1 cellular context compared by ENCODE assay signal in genomic region chr22:20116951-20117645, GRCh38.
TF ChIP-seq lines count a peak whose summit lies in the region.

A gene with protein sequence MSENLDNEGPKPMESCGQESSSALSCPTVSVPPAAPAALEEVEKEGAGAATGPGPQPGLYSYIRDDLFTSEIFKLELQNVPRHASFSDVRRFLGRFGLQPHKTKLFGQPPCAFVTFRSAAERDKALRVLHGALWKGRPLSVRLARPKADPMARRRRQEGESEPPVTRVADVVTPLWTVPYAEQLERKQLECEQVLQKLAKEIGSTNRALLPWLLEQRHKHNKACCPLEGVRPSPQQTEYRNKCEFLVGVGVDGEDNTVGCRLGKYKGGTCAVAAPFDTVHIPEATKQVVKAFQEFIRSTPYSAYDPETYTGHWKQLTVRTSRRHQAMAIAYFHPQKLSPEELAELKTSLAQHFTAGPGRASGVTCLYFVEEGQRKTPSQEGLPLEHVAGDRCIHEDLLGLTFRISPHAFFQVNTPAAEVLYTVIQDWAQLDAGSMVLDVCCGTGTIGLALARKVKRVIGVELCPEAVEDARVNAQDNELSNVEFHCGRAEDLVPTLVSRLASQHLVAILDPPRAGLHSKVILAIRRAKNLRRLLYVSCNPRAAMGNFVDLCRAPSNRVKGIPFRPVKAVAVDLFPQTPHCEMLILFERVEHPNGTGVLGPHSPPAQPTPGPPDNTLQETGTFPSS (minus strand): TSS chr22:20117226. CDS start chr22:20116906, 320 bp downstream.

TF ChIP-seq in HEK293, 187 proteins besides CTCF, POLR2A, EP300 and RAD21 (continued from another document and continues in another):
- TF ChIP-seq PRDM2 (tag by site-specific recombination; IDR thresholded peaks at IDR 0.05; ENCODE audit: borderline replicate concordance) = no peak
- TF ChIP-seq HOXA7 (CRISPR knock-in tag; IDR thresholded peaks at IDR 0.05; ENCODE audit: borderline replicate concordance) = no peak
- no peak for TF ChIP-seq ZNF248 (tag by site-specific recombination; IDR thresholded peaks at IDR 0.05)
- TF ChIP-seq ZNF624 (tag by site-specific recombination; IDR thresholded peaks at IDR 0.05) = no peak
- TF ChIP-seq ZNF776 (tag by site-specific recombination; IDR thresholded peaks at IDR 0.05; ENCODE audit: borderline replicate concordance) = no peak; the same call in 1 of the 2 replicates
- no peak for TF ChIP-seq ZNF623 (tag by site-specific recombination; IDR thresholded peaks at IDR 0.05)
- TF ChIP-seq, protein P1, sequence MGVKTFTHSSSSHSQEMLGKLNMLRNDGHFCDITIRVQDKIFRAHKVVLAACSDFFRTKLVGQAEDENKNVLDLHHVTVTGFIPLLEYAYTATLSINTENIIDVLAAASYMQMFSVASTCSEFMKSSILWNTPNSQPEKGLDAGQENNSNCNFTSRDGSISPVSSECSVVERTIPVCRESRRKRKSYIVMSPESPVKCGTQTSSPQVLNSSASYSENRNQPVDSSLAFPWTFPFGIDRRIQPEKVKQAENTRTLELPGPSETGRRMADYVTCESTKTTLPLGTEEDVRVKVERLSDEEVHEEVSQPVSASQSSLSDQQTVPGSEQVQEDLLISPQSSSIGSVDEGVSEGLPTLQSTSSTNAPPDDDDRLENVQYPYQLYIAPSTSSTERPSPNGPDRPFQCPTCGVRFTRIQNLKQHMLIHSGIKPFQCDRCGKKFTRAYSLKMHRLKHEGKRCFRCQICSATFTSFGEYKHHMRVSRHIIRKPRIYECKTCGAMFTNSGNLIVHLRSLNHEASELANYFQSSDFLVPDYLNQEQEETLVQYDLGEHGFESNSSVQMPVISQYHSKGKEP (tag by site-specific recombination; IDR thresholded peaks at IDR 0.05) = peak; percentile 73
- no peak for TF ChIP-seq ZNF510 (tag by site-specific recombination; IDR thresholded peaks at IDR 0.05; ENCODE audit: insufficient replicate concordance)
- no peak for TF ChIP-seq ZNF112 (tag by site-specific recombination; IDR thresholded peaks at IDR 0.05)
- TF ChIP-seq, protein P2, sequence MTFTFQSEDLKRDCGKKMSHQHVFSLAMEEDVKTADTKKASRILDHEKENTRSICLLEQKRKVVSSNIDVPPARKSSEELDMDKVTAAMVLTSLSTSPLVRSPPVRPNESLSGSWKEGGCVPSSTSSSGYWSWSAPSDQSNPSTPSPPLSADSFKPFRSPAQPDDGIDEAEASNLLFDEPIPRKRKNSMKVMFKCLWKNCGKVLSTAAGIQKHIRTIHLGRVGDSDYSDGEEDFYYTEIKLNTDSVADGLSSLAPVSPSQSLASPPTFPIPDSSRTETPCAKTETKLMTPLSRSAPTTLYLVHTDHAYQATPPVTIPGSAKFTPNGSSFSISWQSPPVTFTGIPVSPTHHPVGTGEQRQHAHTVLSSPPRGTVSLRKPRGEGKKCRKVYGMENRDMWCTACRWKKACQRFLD (tag by site-specific recombination; IDR thresholded peaks at IDR 0.05) = peak; percentile 19; the same call in 1 of the 2 replicates
- TF ChIP-seq ZNF660 (tag by site-specific recombination; IDR thresholded peaks at IDR 0.05) = peak; percentile 86
- TF ChIP-seq ZNF654 (tag by site-specific recombination; IDR thresholded peaks at IDR 0.05; ENCODE audit: low read depth) = no peak
- TF ChIP-seq SP7 (tag by site-specific recombination; IDR thresholded peaks at IDR 0.05) = peak; percentile 95
- TF ChIP-seq ZNF391 (tag by site-specific recombination; IDR thresholded peaks at IDR 0.05; ENCODE audit: borderline replicate concordance, low read depth) = peak; percentile 85; the same call in 1 of the 2 replicates
- peak; percentile 89 for TF ChIP-seq ZNF24 (tag by site-specific recombination; IDR thresholded peaks at IDR 0.05)
- no peak for TF ChIP-seq ZNF585B (tag by site-specific recombination; IDR thresholded peaks at IDR 0.05)
- TF ChIP-seq, protein P3, sequence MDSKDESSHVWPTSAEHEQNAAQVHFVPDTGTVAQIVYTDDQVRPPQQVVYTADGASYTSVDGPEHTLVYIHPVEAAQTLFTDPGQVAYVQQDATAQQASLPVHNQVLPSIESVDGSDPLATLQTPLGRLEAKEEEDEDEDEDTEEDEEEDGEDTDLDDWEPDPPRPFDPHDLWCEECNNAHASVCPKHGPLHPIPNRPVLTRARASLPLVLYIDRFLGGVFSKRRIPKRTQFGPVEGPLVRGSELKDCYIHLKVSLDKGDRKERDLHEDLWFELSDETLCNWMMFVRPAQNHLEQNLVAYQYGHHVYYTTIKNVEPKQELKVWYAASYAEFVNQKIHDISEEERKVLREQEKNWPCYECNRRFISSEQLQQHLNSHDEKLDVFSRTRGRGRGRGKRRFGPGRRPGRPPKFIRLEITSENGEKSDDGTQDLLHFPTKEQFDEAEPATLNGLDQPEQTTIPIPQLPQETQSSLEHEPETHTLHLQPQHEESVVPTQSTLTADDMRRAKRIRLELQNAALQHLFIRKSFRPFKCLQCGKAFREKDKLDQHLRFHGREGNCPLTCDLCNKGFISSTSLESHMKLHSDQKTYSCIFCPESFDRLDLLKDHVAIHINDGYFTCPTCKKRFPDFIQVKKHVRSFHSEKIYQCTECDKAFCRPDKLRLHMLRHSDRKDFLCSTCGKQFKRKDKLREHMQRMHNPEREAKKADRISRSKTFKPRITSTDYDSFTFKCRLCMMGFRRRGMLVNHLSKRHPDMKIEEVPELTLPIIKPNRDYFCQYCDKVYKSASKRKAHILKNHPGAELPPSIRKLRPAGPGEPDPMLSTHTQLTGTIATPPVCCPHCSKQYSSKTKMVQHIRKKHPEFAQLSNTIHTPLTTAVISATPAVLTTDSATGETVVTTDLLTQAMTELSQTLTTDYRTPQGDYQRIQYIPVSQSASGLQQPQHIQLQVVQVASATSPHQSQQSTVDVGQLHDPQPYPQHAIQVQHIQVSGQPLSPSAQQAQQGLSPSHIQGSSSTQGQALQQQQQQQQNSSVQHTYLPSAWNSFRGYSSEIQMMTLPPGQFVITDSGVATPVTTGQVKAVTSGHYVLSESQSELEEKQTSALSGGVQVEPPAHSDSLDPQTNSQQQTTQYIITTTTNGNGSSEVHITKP (tag by site-specific recombination; IDR thresholded peaks at IDR 0.05) = 0 out of 2 replicates have a peak, but pooled peaks have one; percentile 55
- TF ChIP-seq INSM2 (tag by site-specific recombination; IDR thresholded peaks at IDR 0.05) = peak; percentile 92
- TF ChIP-seq ZNF626 (tag by site-specific recombination; IDR thresholded peaks at IDR 0.05) = no peak
- peak; percentile 22; the same call in 1 of the 2 replicates for TF ChIP-seq ZNF785 (tag by site-specific recombination; IDR thresholded peaks at IDR 0.05)
- TF ChIP-seq ZNF677 (tag by site-specific recombination; IDR thresholded peaks at IDR 0.05) = peak; percentile 8; the same call in 1 of the 2 replicates
- peak; percentile 59; the same call in 1 of the 2 replicates for TF ChIP-seq ZBTB20 (tag by site-specific recombination; IDR thresholded peaks at IDR 0.05)
- no peak; the same call in 1 of the 2 replicates for TF ChIP-seq PRDM1 (tag by site-specific recombination; IDR thresholded peaks at IDR 0.05)
- TF ChIP-seq ZNF174 (tag by site-specific recombination; IDR thresholded peaks at IDR 0.05) = no peak
- TF ChIP-seq ZNF311 (tag by site-specific recombination; IDR thresholded peaks at IDR 0.05; ENCODE audit: borderline replicate concordance) = no peak
- TF ChIP-seq ZBTB7A (tag by site-specific recombination; IDR thresholded peaks at IDR 0.05; ENCODE audit: low read depth) = peak; percentile 90; the same call in 1 of the 2 replicates
- TF ChIP-seq KLF9 (tag by site-specific recombination; IDR thresholded peaks at IDR 0.05; ENCODE audit: low read depth) = peak; percentile 85
- TF ChIP-seq KLF16 (tag by site-specific recombination; IDR thresholded peaks at IDR 0.05) = peak; percentile 98
- peak; percentile 72; the same call in 1 of the 2 replicates for TF ChIP-seq ZBTB1 (tag by site-specific recombination; IDR thresholded peaks at IDR 0.05)
- TF ChIP-seq, protein P4, sequence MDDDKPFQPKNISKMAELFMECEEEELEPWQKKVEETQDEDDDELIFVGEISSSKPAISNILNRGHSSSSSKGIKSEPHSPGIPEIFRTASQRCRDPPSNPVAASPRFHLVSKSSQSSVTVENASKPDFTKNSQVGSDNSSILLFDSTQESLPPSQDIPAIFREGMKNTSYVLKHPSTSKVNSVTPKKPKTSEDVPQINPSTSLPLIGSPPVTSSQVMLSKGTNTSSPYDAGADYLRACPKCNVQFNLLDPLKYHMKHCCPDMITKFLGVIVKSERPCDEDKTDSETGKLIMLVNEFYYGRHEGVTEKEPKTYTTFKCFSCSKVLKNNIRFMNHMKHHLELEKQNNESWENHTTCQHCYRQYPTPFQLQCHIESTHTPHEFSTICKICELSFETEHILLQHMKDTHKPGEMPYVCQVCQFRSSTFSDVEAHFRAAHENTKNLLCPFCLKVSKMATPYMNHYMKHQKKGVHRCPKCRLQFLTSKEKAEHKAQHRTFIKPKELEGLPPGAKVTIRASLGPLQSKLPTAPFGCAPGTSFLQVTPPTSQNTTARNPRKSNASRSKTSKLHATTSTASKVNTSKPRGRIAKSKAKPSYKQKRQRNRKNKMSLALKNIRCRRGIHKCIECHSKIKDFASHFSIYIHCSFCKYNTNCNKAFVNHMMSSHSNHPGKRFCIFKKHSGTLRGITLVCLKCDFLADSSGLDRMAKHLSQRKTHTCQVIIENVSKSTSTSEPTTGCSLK (tag by site-specific recombination; IDR thresholded peaks at IDR 0.05) = no peak
- peak; percentile 96 for TF ChIP-seq ZNF76 (tag by site-specific recombination; IDR thresholded peaks at IDR 0.05; ENCODE audit: borderline replicate concordance, low read depth)
- TF ChIP-seq ZIC2 (tag by site-specific recombination; IDR thresholded peaks at IDR 0.05) = peak; percentile 43; the same call in 1 of the 2 replicates
- TF ChIP-seq ZNF324 (tag by site-specific recombination; IDR thresholded peaks at IDR 0.05) = peak; percentile 94; the same call in 1 of the 2 replicates
- TF ChIP-seq, protein P5, sequence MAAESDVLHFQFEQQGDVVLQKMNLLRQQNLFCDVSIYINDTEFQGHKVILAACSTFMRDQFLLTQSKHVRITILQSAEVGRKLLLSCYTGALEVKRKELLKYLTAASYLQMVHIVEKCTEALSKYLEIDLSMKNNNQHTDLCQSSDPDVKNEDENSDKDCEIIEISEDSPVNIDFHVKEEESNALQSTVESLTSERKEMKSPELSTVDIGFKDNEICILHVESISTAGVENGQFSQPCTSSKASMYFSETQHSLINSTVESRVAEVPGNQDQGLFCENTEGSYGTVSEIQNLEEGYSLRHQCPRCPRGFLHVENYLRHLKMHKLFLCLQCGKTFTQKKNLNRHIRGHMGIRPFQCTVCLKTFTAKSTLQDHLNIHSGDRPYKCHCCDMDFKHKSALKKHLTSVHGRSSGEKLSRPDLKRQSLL (tag by site-specific recombination; IDR thresholded peaks at IDR 0.05) = peak; percentile 81; the same call in 1 of the 2 replicates
- no peak for TF ChIP-seq SCRT1 (tag by site-specific recombination; IDR thresholded peaks at IDR 0.05; ENCODE audit: borderline replicate concordance)
- TF ChIP-seq BCL11B (tag by site-specific recombination; IDR thresholded peaks at IDR 0.05; ENCODE audit: low read depth) = peak; percentile 100
- no peak for TF ChIP-seq ZNF416 (tag by site-specific recombination; IDR thresholded peaks at IDR 0.05)
- peak; percentile 91 for TF ChIP-seq ZEB2 (tag by site-specific recombination; IDR thresholded peaks at IDR 0.05)
- no peak; the same call in 1 of the 2 replicates for TF ChIP-seq ZNF146 (tag by site-specific recombination; IDR thresholded peaks at IDR 0.05)
- no peak for TF ChIP-seq ZNF560 (tag by site-specific recombination; IDR thresholded peaks at IDR 0.05; ENCODE audit: borderline replicate concordance)
